In the genomic region with DNA sequence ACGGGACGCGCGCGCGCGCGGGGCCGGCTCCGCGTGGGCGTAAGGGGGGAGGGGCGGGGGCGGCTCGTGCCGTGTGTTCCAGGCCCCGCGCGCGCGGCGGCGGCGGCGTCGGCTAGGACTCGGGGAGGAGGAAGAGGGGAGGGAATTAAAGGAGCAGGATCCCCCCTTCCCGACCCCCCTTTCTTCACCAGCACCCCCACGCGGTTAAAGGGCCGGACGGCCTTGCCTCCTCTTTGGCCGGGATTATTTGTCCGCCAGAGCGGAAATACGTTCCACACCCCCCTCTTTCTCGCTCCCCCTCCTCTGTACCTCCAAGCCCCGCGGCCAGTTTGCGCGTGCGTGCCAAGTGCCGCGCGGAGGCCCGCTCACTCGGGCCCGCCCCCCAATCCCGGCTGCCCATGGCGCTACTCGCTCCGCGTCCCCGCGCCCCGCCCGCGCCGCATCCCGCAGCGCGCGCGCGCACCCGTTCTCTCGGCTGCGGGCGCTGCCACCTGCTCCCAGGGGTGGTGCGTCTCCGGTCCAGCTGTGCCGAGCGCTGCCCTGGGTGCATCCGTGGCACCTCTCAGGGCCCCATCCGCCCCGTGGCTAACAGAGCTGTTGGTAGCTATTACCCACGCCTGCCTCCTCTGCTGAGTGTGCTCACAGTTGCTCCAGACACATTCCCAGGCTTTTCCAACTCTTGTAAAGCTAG, we compare ENCODE assay signal across 1 cellular context.
TF ChIP-seq lines count a peak whose summit lies in the region.

A gene with protein sequence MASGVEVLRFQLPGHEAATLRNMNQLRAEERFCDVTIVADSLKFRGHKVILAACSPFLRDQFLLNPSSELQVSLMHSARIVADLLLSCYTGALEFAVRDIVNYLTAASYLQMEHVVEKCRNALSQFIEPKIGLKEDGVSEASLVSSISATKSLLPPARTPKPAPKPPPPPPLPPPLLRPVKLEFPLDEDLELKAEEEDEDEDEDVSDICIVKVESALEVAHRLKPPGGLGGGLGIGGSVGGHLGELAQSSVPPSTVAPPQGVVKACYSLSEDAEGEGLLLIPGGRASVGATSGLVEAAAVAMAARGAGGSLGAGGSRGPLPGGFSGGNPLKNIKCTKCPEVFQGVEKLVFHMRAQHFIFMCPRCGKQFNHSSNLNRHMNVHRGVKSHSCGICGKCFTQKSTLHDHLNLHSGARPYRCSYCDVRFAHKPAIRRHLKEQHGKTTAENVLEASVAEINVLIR (minus strand): TSS at position 134 of the 691 bp plus-strand sequence. CDS start 781 bp downstream, outside the sequence.

TF ChIP-seq in HEK293, 187 proteins besides CTCF, POLR2A, EP300 and RAD21 (continued from another document and continues in another):
- TF ChIP-seq, protein P1, sequence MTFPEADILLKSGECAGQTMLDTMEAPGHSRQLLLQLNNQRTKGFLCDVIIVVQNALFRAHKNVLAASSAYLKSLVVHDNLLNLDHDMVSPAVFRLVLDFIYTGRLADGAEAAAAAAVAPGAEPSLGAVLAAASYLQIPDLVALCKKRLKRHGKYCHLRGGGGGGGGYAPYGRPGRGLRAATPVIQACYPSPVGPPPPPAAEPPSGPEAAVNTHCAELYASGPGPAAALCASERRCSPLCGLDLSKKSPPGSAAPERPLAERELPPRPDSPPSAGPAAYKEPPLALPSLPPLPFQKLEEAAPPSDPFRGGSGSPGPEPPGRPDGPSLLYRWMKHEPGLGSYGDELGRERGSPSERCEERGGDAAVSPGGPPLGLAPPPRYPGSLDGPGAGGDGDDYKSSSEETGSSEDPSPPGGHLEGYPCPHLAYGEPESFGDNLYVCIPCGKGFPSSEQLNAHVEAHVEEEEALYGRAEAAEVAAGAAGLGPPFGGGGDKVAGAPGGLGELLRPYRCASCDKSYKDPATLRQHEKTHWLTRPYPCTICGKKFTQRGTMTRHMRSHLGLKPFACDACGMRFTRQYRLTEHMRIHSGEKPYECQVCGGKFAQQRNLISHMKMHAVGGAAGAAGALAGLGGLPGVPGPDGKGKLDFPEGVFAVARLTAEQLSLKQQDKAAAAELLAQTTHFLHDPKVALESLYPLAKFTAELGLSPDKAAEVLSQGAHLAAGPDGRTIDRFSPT (tag by site-specific recombination; IDR thresholded peaks at IDR 0.05), result peak; percentile 78; the same call in 1 of the 2 replicates
- TF ChIP-seq ZNF571 (tag by site-specific recombination; IDR thresholded peaks at IDR 0.05) (no peak), ZNF830 (tag by site-specific recombination; IDR thresholded peaks at IDR 0.05; ENCODE audit: low read depth) (no peak), ZNF558 (tag by site-specific recombination; IDR thresholded peaks at IDR 0.05) (peak; percentile 27; the same call in 1 of the 2 replicates), ZNF76 (tag by site-specific recombination; IDR thresholded peaks at IDR 0.05; ENCODE audit: borderline replicate concordance, low read depth) (peak; percentile 81), ZNF266 (tag by site-specific recombination; IDR thresholded peaks at IDR 0.05; ENCODE audit: low read depth) (no peak), HOXC10 (CRISPR knock-in tag; IDR thresholded peaks at IDR 0.05) (no peak), ZNF24 (tag by site-specific recombination; IDR thresholded peaks at IDR 0.05) (0 out of 2 replicates have a peak, but pooled peaks have one; percentile 54), ZEB2 (tag by site-specific recombination; IDR thresholded peaks at IDR 0.05) (peak; percentile 56; the same call in 1 of the 2 replicates), ZIC2 (tag by site-specific recombination; IDR thresholded peaks at IDR 0.05) (peak; percentile 83), ZFP41 (tag by site-specific recombination; IDR thresholded peaks at IDR 0.05; ENCODE audit: borderline replicate concordance) (no peak), OSR2 (tag by site-specific recombination; IDR thresholded peaks at IDR 0.05) (no peak), ZNF426 (tag by site-specific recombination; IDR thresholded peaks at IDR 0.05) (no peak), ZSCAN30 (tag by site-specific recombination; IDR thresholded peaks at IDR 0.05) (peak; percentile 90), BCL11A (tag by site-specific recombination; IDR thresholded peaks at IDR 0.05; ENCODE audit: low read depth) (no peak), TRIM28 (IDR thresholded peaks at IDR 0.05; ENCODE audit: borderline replicate concordance, low read length) (no peak), ZNF366 (tag by site-specific recombination; conservative IDR thresholded peaks at IDR 0.05) (0 out of 2 replicates have a peak, but pooled peaks have one; percentile 15), ZNF747 (tag by site-specific recombination; IDR thresholded peaks at IDR 0.05) (no peak), ZNF121 (tag by site-specific recombination; IDR thresholded peaks at IDR 0.05) (no peak), ZNF23 (tag by site-specific recombination; IDR thresholded peaks at IDR 0.05; ENCODE audit: borderline replicate concordance) (no peak), ZBTB21 (tag by site-specific recombination; IDR thresholded peaks at IDR 0.05) (no peak), ZNF114 (tag by site-specific recombination; IDR thresholded peaks at IDR 0.05) (no peak), ZNF596 (tag by site-specific recombination; IDR thresholded peaks at IDR 0.05) (no peak; the same call in 1 of the 2 replicates), ZSCAN23 (tag by site-specific recombination; IDR thresholded peaks at IDR 0.05) (no peak), ZNF274 (IDR thresholded peaks at IDR 0.05; ENCODE audit: low read length) (no peak), ZNF274 (tag by site-specific recombination; IDR thresholded peaks at IDR 0.05; ENCODE audit: borderline replicate concordance) (no peak), ZNF2 (tag by site-specific recombination; IDR thresholded peaks at IDR 0.05) (no peak), ZNF664 (tag by site-specific recombination; IDR thresholded peaks at IDR 0.05) (no peak), TCF7L2 (IDR thresholded peaks at IDR 0.05; ENCODE audit: borderline replicate concordance, low read depth, low read length) (no peak), ZNF48 (tag by site-specific recombination; IDR thresholded peaks at IDR 0.05) (no peak), ZNF521 (tag by site-specific recombination; IDR thresholded peaks at IDR 0.05) (no peak), ZNF548 (tag by site-specific recombination; IDR thresholded peaks at IDR 0.05) (no peak), ZNF10 (tag by site-specific recombination; IDR thresholded peaks at IDR 0.05) (no peak), WT1 (tag by site-specific recombination; IDR thresholded peaks at IDR 0.05) (peak; percentile 47), PRDM1 (tag by site-specific recombination; IDR thresholded peaks at IDR 0.05) (no peak), ZNF354C (tag by site-specific recombination; IDR thresholded peaks at IDR 0.05; ENCODE audit: borderline replicate concordance, low read depth) (no peak), ZNF677 (tag by site-specific recombination; IDR thresholded peaks at IDR 0.05) (no peak), ZNF37A (tag by site-specific recombination; IDR thresholded peaks at IDR 0.05) (no peak), GFI1B (tag by site-specific recombination; IDR thresholded peaks at IDR 0.05) (no peak), ZNF776 (tag by site-specific recombination; IDR thresholded peaks at IDR 0.05; ENCODE audit: borderline replicate concordance) (no peak), MYNN (tag by site-specific recombination; IDR thresholded peaks at IDR 0.05; ENCODE audit: borderline replicate concordance) (no peak), ZNF610 (tag by site-specific recombination; IDR thresholded peaks at IDR 0.05; ENCODE audit: borderline replicate concordance) (peak; percentile 61; the same call in 1 of the 2 replicates)
- TF ChIP-seq, protein P2, sequence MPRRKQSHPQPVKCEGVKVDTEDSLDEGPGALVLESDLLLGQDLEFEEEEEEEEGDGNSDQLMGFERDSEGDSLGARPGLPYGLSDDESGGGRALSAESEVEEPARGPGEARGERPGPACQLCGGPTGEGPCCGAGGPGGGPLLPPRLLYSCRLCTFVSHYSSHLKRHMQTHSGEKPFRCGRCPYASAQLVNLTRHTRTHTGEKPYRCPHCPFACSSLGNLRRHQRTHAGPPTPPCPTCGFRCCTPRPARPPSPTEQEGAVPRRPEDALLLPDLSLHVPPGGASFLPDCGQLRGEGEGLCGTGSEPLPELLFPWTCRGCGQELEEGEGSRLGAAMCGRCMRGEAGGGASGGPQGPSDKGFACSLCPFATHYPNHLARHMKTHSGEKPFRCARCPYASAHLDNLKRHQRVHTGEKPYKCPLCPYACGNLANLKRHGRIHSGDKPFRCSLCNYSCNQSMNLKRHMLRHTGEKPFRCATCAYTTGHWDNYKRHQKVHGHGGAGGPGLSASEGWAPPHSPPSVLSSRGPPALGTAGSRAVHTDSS (tag by site-specific recombination; IDR thresholded peaks at IDR 0.05), result peak; percentile 22; the same call in 1 of the 2 replicates
- TF ChIP-seq, protein P3, sequence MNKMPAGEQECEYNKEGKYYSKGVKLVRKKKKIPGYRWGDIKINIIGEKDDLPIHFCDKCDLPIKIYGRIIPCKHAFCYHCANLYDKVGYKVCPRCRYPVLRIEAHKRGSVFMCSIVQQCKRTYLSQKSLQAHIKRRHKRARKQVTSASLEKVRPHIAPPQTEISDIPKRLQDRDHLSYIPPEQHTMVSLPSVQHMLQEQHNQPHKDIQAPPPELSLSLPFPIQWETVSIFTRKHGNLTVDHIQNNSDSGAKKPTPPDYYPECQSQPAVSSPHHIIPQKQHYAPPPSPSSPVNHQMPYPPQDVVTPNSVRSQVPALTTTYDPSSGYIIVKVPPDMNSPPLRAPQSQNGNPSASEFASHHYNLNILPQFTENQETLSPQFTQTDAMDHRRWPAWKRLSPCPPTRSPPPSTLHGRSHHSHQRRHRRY (tag by site-specific recombination; IDR thresholded peaks at IDR 0.05), result no peak
- TF ChIP-seq, protein P4, sequence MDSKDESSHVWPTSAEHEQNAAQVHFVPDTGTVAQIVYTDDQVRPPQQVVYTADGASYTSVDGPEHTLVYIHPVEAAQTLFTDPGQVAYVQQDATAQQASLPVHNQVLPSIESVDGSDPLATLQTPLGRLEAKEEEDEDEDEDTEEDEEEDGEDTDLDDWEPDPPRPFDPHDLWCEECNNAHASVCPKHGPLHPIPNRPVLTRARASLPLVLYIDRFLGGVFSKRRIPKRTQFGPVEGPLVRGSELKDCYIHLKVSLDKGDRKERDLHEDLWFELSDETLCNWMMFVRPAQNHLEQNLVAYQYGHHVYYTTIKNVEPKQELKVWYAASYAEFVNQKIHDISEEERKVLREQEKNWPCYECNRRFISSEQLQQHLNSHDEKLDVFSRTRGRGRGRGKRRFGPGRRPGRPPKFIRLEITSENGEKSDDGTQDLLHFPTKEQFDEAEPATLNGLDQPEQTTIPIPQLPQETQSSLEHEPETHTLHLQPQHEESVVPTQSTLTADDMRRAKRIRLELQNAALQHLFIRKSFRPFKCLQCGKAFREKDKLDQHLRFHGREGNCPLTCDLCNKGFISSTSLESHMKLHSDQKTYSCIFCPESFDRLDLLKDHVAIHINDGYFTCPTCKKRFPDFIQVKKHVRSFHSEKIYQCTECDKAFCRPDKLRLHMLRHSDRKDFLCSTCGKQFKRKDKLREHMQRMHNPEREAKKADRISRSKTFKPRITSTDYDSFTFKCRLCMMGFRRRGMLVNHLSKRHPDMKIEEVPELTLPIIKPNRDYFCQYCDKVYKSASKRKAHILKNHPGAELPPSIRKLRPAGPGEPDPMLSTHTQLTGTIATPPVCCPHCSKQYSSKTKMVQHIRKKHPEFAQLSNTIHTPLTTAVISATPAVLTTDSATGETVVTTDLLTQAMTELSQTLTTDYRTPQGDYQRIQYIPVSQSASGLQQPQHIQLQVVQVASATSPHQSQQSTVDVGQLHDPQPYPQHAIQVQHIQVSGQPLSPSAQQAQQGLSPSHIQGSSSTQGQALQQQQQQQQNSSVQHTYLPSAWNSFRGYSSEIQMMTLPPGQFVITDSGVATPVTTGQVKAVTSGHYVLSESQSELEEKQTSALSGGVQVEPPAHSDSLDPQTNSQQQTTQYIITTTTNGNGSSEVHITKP (tag by site-specific recombination; IDR thresholded peaks at IDR 0.05), result peak; percentile 98
- TF ChIP-seq, protein P5, sequence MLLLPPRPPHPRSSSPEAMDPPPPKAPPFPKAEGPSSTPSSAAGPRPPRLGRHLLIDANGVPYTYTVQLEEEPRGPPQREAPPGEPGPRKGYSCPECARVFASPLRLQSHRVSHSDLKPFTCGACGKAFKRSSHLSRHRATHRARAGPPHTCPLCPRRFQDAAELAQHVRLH (tag by site-specific recombination; IDR thresholded peaks at IDR 0.05), result no peak
- TF ChIP-seq, protein P6, sequence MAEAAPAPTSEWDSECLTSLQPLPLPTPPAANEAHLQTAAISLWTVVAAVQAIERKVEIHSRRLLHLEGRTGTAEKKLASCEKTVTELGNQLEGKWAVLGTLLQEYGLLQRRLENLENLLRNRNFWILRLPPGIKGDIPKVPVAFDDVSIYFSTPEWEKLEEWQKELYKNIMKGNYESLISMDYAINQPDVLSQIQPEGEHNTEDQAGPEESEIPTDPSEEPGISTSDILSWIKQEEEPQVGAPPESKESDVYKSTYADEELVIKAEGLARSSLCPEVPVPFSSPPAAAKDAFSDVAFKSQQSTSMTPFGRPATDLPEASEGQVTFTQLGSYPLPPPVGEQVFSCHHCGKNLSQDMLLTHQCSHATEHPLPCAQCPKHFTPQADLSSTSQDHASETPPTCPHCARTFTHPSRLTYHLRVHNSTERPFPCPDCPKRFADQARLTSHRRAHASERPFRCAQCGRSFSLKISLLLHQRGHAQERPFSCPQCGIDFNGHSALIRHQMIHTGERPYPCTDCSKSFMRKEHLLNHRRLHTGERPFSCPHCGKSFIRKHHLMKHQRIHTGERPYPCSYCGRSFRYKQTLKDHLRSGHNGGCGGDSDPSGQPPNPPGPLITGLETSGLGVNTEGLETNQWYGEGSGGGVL (tag by site-specific recombination; IDR thresholded peaks at IDR 0.05), result peak; percentile 97
- TF ChIP-seq, protein P7, sequence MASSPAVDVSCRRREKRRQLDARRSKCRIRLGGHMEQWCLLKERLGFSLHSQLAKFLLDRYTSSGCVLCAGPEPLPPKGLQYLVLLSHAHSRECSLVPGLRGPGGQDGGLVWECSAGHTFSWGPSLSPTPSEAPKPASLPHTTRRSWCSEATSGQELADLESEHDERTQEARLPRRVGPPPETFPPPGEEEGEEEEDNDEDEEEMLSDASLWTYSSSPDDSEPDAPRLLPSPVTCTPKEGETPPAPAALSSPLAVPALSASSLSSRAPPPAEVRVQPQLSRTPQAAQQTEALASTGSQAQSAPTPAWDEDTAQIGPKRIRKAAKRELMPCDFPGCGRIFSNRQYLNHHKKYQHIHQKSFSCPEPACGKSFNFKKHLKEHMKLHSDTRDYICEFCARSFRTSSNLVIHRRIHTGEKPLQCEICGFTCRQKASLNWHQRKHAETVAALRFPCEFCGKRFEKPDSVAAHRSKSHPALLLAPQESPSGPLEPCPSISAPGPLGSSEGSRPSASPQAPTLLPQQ (tag by site-specific recombination; IDR thresholded peaks at IDR 0.05), result 0 out of 2 replicates have a peak, but pooled peaks have one; percentile 36
